ENCODE assay signal across 28 cellular contexts in genomic region chr10:56632537-56632936, GRCh38.
DNase-seq lines count a peak whose midpoint lies in the region; ATAC-seq, FAIRE-seq and TF ChIP-seq lines count a peak whose summit lies in the region.
"Had no signal": no experiment of that assay in that cellular context is flagged by ENCODE, and none has a peak within 500 bp of the region (broad histone marks: within the 10 kb centered on the region; RNA-seq: fewer than 3 reads in every experiment).

No MANE protein-coding gene starts in this region.

- ATAC-seq in GM18907 (IDR thresholded peaks at IDR 0.05; ENCODE audit: unreplicated experiment) = peak; percentile 53
- peak; percentile 40 for ATAC-seq in GM21786 (IDR thresholded peaks at IDR 0.05; ENCODE audit: unreplicated experiment)
- peak; percentile 42 for ATAC-seq in HG03378 (IDR thresholded peaks at IDR 0.05; ENCODE audit: unreplicated experiment)
- ATAC-seq in memory B cell (ENCODE audit: low read depth) = no peak
- ATAC-seq in mucosa of descending colon = no peak
- ATAC-seq: activated CD4-positive, CD25-positive, alpha-beta regulatory T cell treated with anti-CD3 and anti-CD28 coated beads, Interleukin-2, amount 50 U/mL, for 24 hours; activated naive CD4-positive, alpha-beta T cell treated with anti-CD3 and anti-CD28 coated beads, Interleukin-2, amount 50 U/mL, for 72 hours; activated T-helper 17 cell treated with anti-CD3 and anti-CD28 coated beads, Interleukin-2, amount 50 U/mL, for 72 hours; stimulated activated naive CD8-positive, alpha-beta T cell treated with anti-CD3 and anti-CD28 coated beads, Interleukin-15, amount 100 ng/mL, for 72 hours had no signal

- no peaks in the 10 kb centered on the region for H3K9me3 ChIP-seq in mucosa of descending colon
- H3K9me3 ChIP-seq: Peyer's patch, SJSA1, thyroid gland, vagina had no signal

- no peaks in the 10 kb centered on the region for H3K4me1 ChIP-seq in mucosa of descending colon (ENCODE audit: low read depth)
- H3K4me1 ChIP-seq: Peyer's patch, SJSA1, thyroid gland, vagina had no signal

- H3K4me3 ChIP-seq in mucosa of descending colon = no peak overlapping the region
- H3K4me3 ChIP-seq: Peyer's patch, SJSA1, thyroid gland, vagina had no signal

- H3K36me3 ChIP-seq in mucosa of descending colon (ENCODE audit: low read depth) = no peaks in the 10 kb centered on the region
- H3K36me3 ChIP-seq: Peyer's patch, SJSA1, thyroid gland, vagina had no signal

- intact Hi-C loops in mucosa of descending colon (cut with DNase I, micrococcal nuclease) = no loop called here

- peaks cover 6% of the 10 kb centered on the region for H3K9me3 Mint-ChIP-seq in memory B cell

- peaks cover 7% of the 10 kb centered on the region for H3K36me3 Mint-ChIP-seq in memory B cell
- H3K36me3 Mint-ChIP-seq: CD4-positive, alpha-beta memory T cell had no signal

- H3K27ac Mint-ChIP-seq in memory B cell = peak overlapping the region; percentile 14
- H3K27ac Mint-ChIP-seq: activated naive CD4-positive, alpha-beta T cell treated with anti-CD3 and anti-CD28 coated beads, Interleukin-2, amount 50 U/mL, for 72 hours; activated T-helper 17 cell treated with anti-CD3 and anti-CD28 coated beads, Interleukin-2, amount 50 U/mL, for 72 hours; CD4-positive, alpha-beta memory T cell; progenitor cell of endocrine pancreas had no signal

- peaks cover 23% of the 10 kb centered on the region for H3K4me1 Mint-ChIP-seq in memory B cell
- H3K4me1 Mint-ChIP-seq: activated T-helper 17 cell treated with anti-CD3 and anti-CD28 coated beads, Interleukin-2, amount 50 U/mL, for 72 hours; CD4-positive, alpha-beta memory T cell; stimulated activated naive CD8-positive, alpha-beta T cell treated with anti-CD3 and anti-CD28 coated beads, Interleukin-15, amount 100 ng/mL, for 72 hours had no signal

- no peak overlapping the region for H3K4me3 Mint-ChIP-seq in memory B cell
- H3K4me3 Mint-ChIP-seq: activated T-helper 17 cell treated with anti-CD3 and anti-CD28 coated beads, Interleukin-2, amount 50 U/mL, for 72 hours; CD4-positive, alpha-beta memory T cell; stimulated activated naive CD8-positive, alpha-beta T cell treated with anti-CD3 and anti-CD28 coated beads, Interleukin-15, amount 100 ng/mL, for 72 hours had no signal

- DNase-seq in memory B cell (ENCODE audit: low spot score in 2 of 2) = no peak
- DNase-seq in mucosa of descending colon = no peak
- DNase-seq in DMS153 treated with DMSO at 0.1 percent for 48 hours (lab: John Stamatoyannopoulos, UW; ENCODE audit: unreplicated experiment) = no peak
- DNase-seq in putamen (ENCODE audit: low spot score) = no peak
- DNase-seq in frontal cortex (ENCODE audit: low spot score in 2 of 2) = no peak
- DNase-seq: activated CD4-positive, alpha-beta T cell treated with anti-CD3 and anti-CD28 coated beads, Interleukin-2, amount 50 U/mL, for 48 hours; activated CD8-positive, alpha-beta memory T cell treated with anti-CD3 and anti-CD28 coated beads, Interleukin-2, amount 50 U/mL, for 48 hours; CD4-positive, alpha-beta memory T cell; effector CD4-positive, alpha-beta T cell; EL; mesenchymal stem cell; NCI-H1694 treated with DMSO at 0.1 percent for 48 hours; NCI-H510A treated with DMSO at 0.1 percent for 48 hours; Peyer's patch; stimulated activated naive CD8-positive, alpha-beta T cell treated with anti-CD3 and anti-CD28 coated beads, Interleukin-15, amount 100 ng/mL, for 72 hours; thyroid gland had no signal

- TF ChIP-seq CTCF in mucosa of descending colon (IDR thresholded peaks at IDR 0.05) = no peak

- no peak for FAIRE-seq in frontal cortex (lab: Jason Lieb, UNC)
- FAIRE-seq: colon, GM12892, H54 had no signal

- no peaks in the 10 kb centered on the region for H3K27me3 Mint-ChIP-seq in memory B cell
- H3K27me3 Mint-ChIP-seq: activated T-helper 17 cell treated with anti-CD3 and anti-CD28 coated beads, Interleukin-2, amount 50 U/mL, for 72 hours; CD4-positive, alpha-beta memory T cell; stimulated activated naive CD8-positive, alpha-beta T cell treated with anti-CD3 and anti-CD28 coated beads, Interleukin-15, amount 100 ng/mL, for 72 hours had no signal

Comparison
In these comparisons a context has a peak if more than half of its experiments do, and no peak if none do; other contexts are left out.
1. ATAC-seq: peak in GM18907 (single experiment), GM21786 (single experiment) and HG03378 (single experiment); none in memory B cell (single experiment) and mucosa of descending colon (single experiment).